13 cellular contexts compared by ENCODE assay signal in the genomic region with DNA sequence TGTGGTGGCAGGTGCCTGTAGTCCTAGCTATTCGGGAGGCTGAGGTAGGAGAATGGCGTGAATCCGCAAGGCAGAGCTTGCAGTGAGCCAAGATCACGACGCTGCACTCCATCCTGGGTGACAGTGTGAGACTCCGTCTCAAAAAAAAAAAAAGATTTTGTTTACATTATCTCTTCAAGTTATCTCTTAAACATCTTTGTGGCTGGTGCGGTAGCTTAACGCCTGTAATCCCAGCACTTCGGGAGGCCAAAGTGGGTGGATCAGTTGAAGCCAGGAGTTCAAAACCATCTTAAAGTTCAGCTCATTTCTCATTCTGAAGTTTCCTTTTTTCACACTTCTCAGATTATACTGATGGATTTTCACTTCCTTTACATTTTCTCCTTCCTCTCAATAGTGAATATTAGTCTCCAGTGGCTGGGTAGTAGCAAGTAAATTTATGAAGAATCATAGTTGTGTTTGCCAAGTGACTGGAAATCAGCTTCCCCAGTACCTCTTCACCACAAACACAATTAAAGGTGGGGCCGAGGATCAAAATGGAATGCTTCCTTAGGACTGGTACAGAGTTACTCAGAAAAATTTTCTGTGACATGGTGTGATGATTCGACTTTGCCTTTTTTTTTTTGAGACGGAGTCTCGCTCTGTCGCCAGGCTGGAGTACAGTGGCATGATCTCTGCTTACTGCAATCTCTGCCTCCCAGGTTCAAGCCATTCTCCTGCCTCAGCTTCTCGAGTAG. TPM values are rescaled to one million over a fixed set of nuclear protein-coding genes. Genes with fewer than 3 reads are reported as not detected.
DNase-seq lines count a peak whose midpoint lies in the region; ATAC-seq and TF ChIP-seq lines count a peak whose summit lies in the region.
"Had no signal": no experiment of that assay in that cellular context is flagged by ENCODE, and none has a peak within 500 bp of the region (broad histone marks: within the 10 kb centered on the region; RNA-seq: fewer than 3 reads in every experiment).

No MANE protein-coding gene starts in this region.

- H3K4me3 ChIP-seq in DND-41 (ENCODE audit: low read depth in 1 of 2, low read length in 2 of 2), result no peak overlapping the region
- no peak overlapping the region for H3K4me3 ChIP-seq in esophagus muscularis mucosa
- no peak overlapping the region for H3K4me3 ChIP-seq in adrenal gland
- H3K4me3 ChIP-seq: left lung, suprapubic skin had no signal

- no peak overlapping the region for H3K9ac ChIP-seq in DND-41 (ENCODE audit: low read depth, low read length)

- TF ChIP-seq POLR2A in esophagus muscularis mucosa (IDR thresholded peaks at IDR 0.05; ENCODE audit: low read depth), result no peak
- TF ChIP-seq POLR2A in adrenal gland (IDR thresholded peaks at IDR 0.05), result no peak

- H3K4me1 Mint-ChIP-seq in activated CD4-positive, alpha-beta memory T cell treated with anti-CD3 and anti-CD28 coated beads, Interleukin-2, amount 10 ng/mL, durations not matched to agents 7 days and 5 days, result peaks cover 36% of the 10 kb centered on the region

- peak overlapping the region; percentile 19 for H3K4me3 Mint-ChIP-seq in activated CD4-positive, alpha-beta memory T cell treated with anti-CD3 and anti-CD28 coated beads, Interleukin-2, amount 10 ng/mL, durations not matched to agents 7 days and 5 days

- no peaks in the 10 kb centered on the region for H3K9me3 Mint-ChIP-seq in activated CD4-positive, alpha-beta memory T cell treated with anti-CD3 and anti-CD28 coated beads, Interleukin-2, amount 10 ng/mL, durations not matched to agents 7 days and 5 days

- WGBS in esophagus muscularis mucosa, result 71% methylated on average over 15 of the region's 15 CpGs
- 81 to 90% (median 87%) methylated on average over 14 to 15 of the region's 15 CpGs for WGBS in adrenal gland, 4 donors

- ATAC-seq in DND-41 (ENCODE audit: insufficient read depth, low read depth) (peak; percentile 78), HG03280 (IDR thresholded peaks at IDR 0.05; ENCODE audit: unreplicated experiment) (no peak), GM21717 (IDR thresholded peaks at IDR 0.05; ENCODE audit: unreplicated experiment) (no peak)
- ATAC-seq: HCT116, left lung had no signal

- TF ChIP-seq CTCF in DND-41 (IDR thresholded peaks at IDR 0.05; ENCODE audit: borderline replicate concordance, extremely low read depth, low read length, poor library complexity, severe bottlenecking), result no peak
- TF ChIP-seq CTCF in esophagus muscularis mucosa (IDR thresholded peaks at IDR 0.05), result no peak
- no peak for TF ChIP-seq CTCF in adrenal gland (IDR thresholded peaks at IDR 0.05)

- DNase-seq in A172 (ENCODE audit: low spot score), result peak; percentile 56
- peak; percentile 49 for DNase-seq in DND-41
- DNase-seq in activated CD4-positive, alpha-beta memory T cell treated with anti-CD3 and anti-CD28 coated beads, Interleukin-2, amount 10 ng/mL, durations not matched to agents 7 days and 5 days, result peak; percentile 30
- DNase-seq in esophagus muscularis mucosa (ENCODE audit: extremely low spot score), result no peak
- no peak for DNase-seq in adrenal gland
- no peak for DNase-seq in epidermal melanocyte (ENCODE audit: insufficient read length, low spot score)
- DNase-seq: left lung, NCI-H2227 treated with DMSO at 0.1 percent for 48 hours had no signal

- H2AFZ ChIP-seq in DND-41 (ENCODE audit: low read depth, low read length), result no peak overlapping the region

- H3K36me3 ChIP-seq in DND-41 (ENCODE audit: insufficient read depth, low read length), result peaks cover 58% of the 10 kb centered on the region
- H3K36me3 ChIP-seq in esophagus muscularis mucosa, result peaks cover 14 to 45% (median 38%) of the 10 kb centered on the region in 4 donors
- H3K36me3 ChIP-seq in adrenal gland (replicated peaks in 1 of 2), result peaks cover 0 to 30% of the 10 kb centered on the region in 2 donors

- H3K27me3 ChIP-seq in DND-41 (ENCODE audit: insufficient read depth, low read length, poor library complexity) (no peaks in the 10 kb centered on the region), esophagus muscularis mucosa (no peaks in the 10 kb centered on the region), adrenal gland (no peaks in the 10 kb centered on the region)
- H3K27me3 ChIP-seq: left lung, suprapubic skin had no signal

- peaks cover 96% of the 10 kb centered on the region for H3K79me2 ChIP-seq in DND-41 (ENCODE audit: insufficient read depth, low read length)

- POLR2A ChIA-PET in activated CD4-positive, alpha-beta memory T cell treated with anti-CD3 and anti-CD28 coated beads, Interleukin-2, amount 10 ng/mL, durations not matched to agents 7 days and 5 days (lab: Charles Lee), result interaction anchor here (1.2 to 1.4 kb wide), 3 partner anchors 10 to 13 kb away, joined by 3 read pairs; no protein-coding TSS in a partner anchor

- CTCF ChIA-PET in activated CD4-positive, alpha-beta memory T cell treated with anti-CD3 and anti-CD28 coated beads, Interleukin-2, amount 10 ng/mL, durations not matched to agents 7 days and 5 days (lab: Charles Lee), result interaction anchor here (1.1 to 1.5 kb wide), 4 partner anchors 16 to 151 kb away, joined by 3 to 7 read pairs (median 4); no protein-coding TSS in a partner anchor

- H3K36me3 Mint-ChIP-seq in activated CD4-positive, alpha-beta memory T cell treated with anti-CD3 and anti-CD28 coated beads, Interleukin-2, amount 10 ng/mL, durations not matched to agents 7 days and 5 days (ENCODE audit: low read depth), result peaks cover 41% of the 10 kb centered on the region

- peaks cover 36% of the 10 kb centered on the region for H4K20me1 ChIP-seq in DND-41 (ENCODE audit: insufficient read depth, low read length)

- H3K9me3 ChIP-seq in DND-41 (ENCODE audit: insufficient read depth, low read length, severe bottlenecking) (no peaks in the 10 kb centered on the region), esophagus muscularis mucosa (no peaks in the 10 kb centered on the region), adrenal gland (replicated peaks in 1 of 3) (no peaks in the 10 kb centered on the region)
- H3K9me3 ChIP-seq: left lung, suprapubic skin had no signal

- intact Hi-C loops in esophagus muscularis mucosa (cut with DNase I), result no loop called here
- intact Hi-C loops in adrenal gland (cut with DNase I), result no loop called here

- peak overlapping the region; percentile 78 for H3K27ac Mint-ChIP-seq in activated CD4-positive, alpha-beta memory T cell treated with anti-CD3 and anti-CD28 coated beads, Interleukin-2, amount 10 ng/mL, durations not matched to agents 7 days and 5 days

- H3K4me2 ChIP-seq in DND-41 (ENCODE audit: insufficient read depth, low read length), result no peak overlapping the region

- H3K27me3 Mint-ChIP-seq in activated CD4-positive, alpha-beta memory T cell treated with anti-CD3 and anti-CD28 coated beads, Interleukin-2, amount 10 ng/mL, durations not matched to agents 7 days and 5 days, result no peaks in the 10 kb centered on the region

- TF ChIP-seq EP300 in esophagus muscularis mucosa (IDR thresholded peaks at IDR 0.05), result no peak

- H3K4me1 ChIP-seq in DND-41 (ENCODE audit: insufficient read depth, low read length), result peaks cover 22% of the 10 kb centered on the region
- H3K4me1 ChIP-seq in esophagus muscularis mucosa, result peaks cover 12 to 70% (median 56%) of the 10 kb centered on the region in 4 donors
- H3K4me1 ChIP-seq in adrenal gland (replicated peaks in 1 of 2), result peaks cover 0 to 3% of the 10 kb centered on the region in 2 donors
- H3K4me1 ChIP-seq: left lung had no signal

- no peak overlapping the region for H3K27ac ChIP-seq in DND-41 (ENCODE audit: low read length)
- peak overlapping the region; percentile 21 to 63 (median 52) for H3K27ac ChIP-seq in esophagus muscularis mucosa (replicated peaks in 1 of 4)
- no peak overlapping the region for H3K27ac ChIP-seq in adrenal gland
- H3K27ac ChIP-seq: left lung, suprapubic skin had no signal

RNA-seq across cellular contexts. Expression of a gene that starts 13.8 kb away (rescaled TPM):
- total RNA-seq in A172 (2014; rRNA removed; shearing (Covaris generic)), result 87.5 and 102 TPM in 2 replicates
- 10 to 100 TPM; 53.9 to 61.1 TPM for total RNA-seq in activated CD4-positive, alpha-beta memory T cell treated with anti-CD3 and anti-CD28 coated beads, Interleukin-2, amount 10 ng/mL, durations not matched to agents 7 days and 5 days
- total RNA-seq in esophagus muscularis mucosa (10 to 100 TPM; 44.7 to 54.9 (median 47.1) TPM), adrenal gland (10 to 100 TPM; 28.8 to 61.7 (median 47.0) TPM)
- polyA plus RNA-seq in adrenal gland, result 10 to 100 TPM; 31.2 to 46.1 (median 43.7) TPM

RNA-seq across cellular contexts. Expression of a gene that starts 22.1 kb away (rescaled TPM):
- total RNA-seq in A172 (2014; rRNA removed; shearing (Covaris generic)), result 163 and 207 TPM in 2 replicates
- total RNA-seq in activated CD4-positive, alpha-beta memory T cell treated with anti-CD3 and anti-CD28 coated beads, Interleukin-2, amount 10 ng/mL, durations not matched to agents 7 days and 5 days, result 10 to 100 TPM; 76.1 to 78.8 TPM
- total RNA-seq in esophagus muscularis mucosa, result 10 to 100 TPM; 45.7 to 57.0 (median 54.3) TPM
- 10 to 100 TPM; 30.0 to 57.1 (median 38.5) TPM for total RNA-seq in adrenal gland
- 10 to 100 TPM; 33.1 to 54.4 (median 41.3) TPM for polyA plus RNA-seq in adrenal gland

RNA-seq across cellular contexts. Expression of a gene that starts 36.4 kb away (rescaled TPM):
- total RNA-seq in A172 (2014; rRNA removed; shearing (Covaris generic)), result 0.17 and 0.57 TPM in 2 replicates
- total RNA-seq in activated CD4-positive, alpha-beta memory T cell treated with anti-CD3 and anti-CD28 coated beads, Interleukin-2, amount 10 ng/mL, durations not matched to agents 7 days and 5 days, result 1 to 10 TPM; 1.5 to 1.9 TPM
- total RNA-seq in esophagus muscularis mucosa (1 to 10 TPM in 2 of 4 donors, not detected in 2; 1.5 to 1.6 TPM), adrenal gland (1 to 10 TPM in 1 of 8 donors, under 1 TPM in 1, not detected in 6; 0.60 to 1.2 TPM)
- under 1 TPM in 2 of 3 donors, not detected in 1; 0.84 to 0.88 TPM for polyA plus RNA-seq in adrenal gland
- total RNA-seq: suprapubic skin had no signal
- polyA plus RNA-seq: neural cell had no signal

RNA-seq across cellular contexts. Expression of a gene that starts 42.4 kb away (rescaled TPM):
- total RNA-seq in A172 (2014; rRNA removed; shearing (Covaris generic)), result 568 and 570 TPM in 2 replicates
- total RNA-seq in activated CD4-positive, alpha-beta memory T cell treated with anti-CD3 and anti-CD28 coated beads, Interleukin-2, amount 10 ng/mL, durations not matched to agents 7 days and 5 days, result 100 to 1,000 TPM; 178 to 188 TPM
- 100 to 1,000 TPM; 157 to 195 (median 176) TPM for total RNA-seq in esophagus muscularis mucosa
- 100 to 1,000 TPM in 7 of 8 donors, 10 to 100 TPM in 1; 99.5 to 175 (median 139) TPM for total RNA-seq in adrenal gland
- 100 to 1,000 TPM; 200 to 323 (median 250) TPM for polyA plus RNA-seq in adrenal gland

RNA-seq across cellular contexts. Expression of a gene that starts 46.2 kb away (rescaled TPM):
- 105 and 107 TPM in 2 replicates for total RNA-seq in A172 (2014; rRNA removed; shearing (Covaris generic))
- 10 to 100 TPM; 63.5 to 67.9 TPM for total RNA-seq in activated CD4-positive, alpha-beta memory T cell treated with anti-CD3 and anti-CD28 coated beads, Interleukin-2, amount 10 ng/mL, durations not matched to agents 7 days and 5 days
- total RNA-seq in esophagus muscularis mucosa (10 to 100 TPM; 11.2 to 39.3 (median 21.4) TPM), adrenal gland (10 to 100 TPM; 16.4 to 43.2 (median 32.9) TPM)
- polyA plus RNA-seq in adrenal gland, result 10 to 100 TPM; 47.2 to 89.0 (median 83.2) TPM

Comparison
In these comparisons a context has a peak if more than half of its experiments do, and no peak if none do; other contexts are left out.
1. DNase-seq: peak in A172 (single experiment), DND-41 (single experiment) and activated CD4-positive, alpha-beta memory T cell treated with anti-CD3 and anti-CD28 coated beads, Interleukin-2, amount 10 ng/mL, durations not matched to agents 7 days and 5 days (single experiment); none in esophagus muscularis mucosa (single experiment), adrenal gland (0 of 7) and epidermal melanocyte (single experiment).
2. H3K27ac ChIP-seq: peak in esophagus muscularis mucosa (4 of 4); none in DND-41 (single experiment) and adrenal gland (0 of 5).